In genomic region chr1:37090671-37091070, GRCh38 we compare ENCODE assay signal across 27 cellular contexts. TPM values are rescaled to one million over a fixed set of nuclear protein-coding genes. Genes with fewer than 3 reads are reported as not detected.
"Had no signal": no experiment of that assay in that cellular context is flagged by ENCODE, and none has a peak within 500 bp of the region (broad histone marks: within the 10 kb centered on the region; RNA-seq: fewer than 3 reads in every experiment).

No MANE protein-coding gene starts in this region.

- H3K4me1 ChIP-seq: stomach, suprapubic skin, testis, thyroid gland, tibial artery, transverse colon, upper lobe of left lung, upper lobe of right lung, uterus, vagina had no signal

- H3K27ac ChIP-seq: stomach, suprapubic skin, testis, thoracic aorta, thyroid gland, tibial artery, tibial nerve, transverse colon, upper lobe of left lung, upper lobe of right lung, uterus, vagina had no signal

- ATAC-seq: stimulated activated effector memory CD8-positive, alpha-beta T cell treated with anti-CD3 and anti-CD28 coated beads, Interleukin-12 subunit alpha, Interleukin-12 subunit beta, amount 100 ng/mL, for 72 hours; stimulated activated memory B cell treated with anti-CD40 and anti-IgM and Interleukin-4, amounts not matched to agents 10 μg/mL and 1 μg/mL and 100 μg/mL, for 72 hours; stimulated activated naive B cell treated with anti-CD40 and anti-IgM and Interleukin-4, amounts not matched to agents 10 μg/mL and 1 μg/mL and 100 μg/mL, for 72 hours; stimulated activated naive CD8-positive, alpha-beta T cell treated with anti-CD3 and anti-CD28 coated beads, Interleukin-15, amount 100 ng/mL, for 72 hours; stimulated activated naive CD8-positive, alpha-beta T cell treated with anti-CD3 and anti-CD28 coated beads, Interleukin-15, Interleukin-2, amounts not matched to agents 100 U/mL and 50 U/mL, for 24 hours; upper lobe of right lung had no signal

- H3K27me3 ChIP-seq: testis, thyroid gland, tibial nerve, upper lobe of left lung, upper lobe of right lung, uterus, vagina had no signal

- H3K9me3 ChIP-seq: stomach, suprapubic skin, testis, thoracic aorta, thyroid gland, tibial artery, tibial nerve, transverse colon, upper lobe of left lung, upper lobe of right lung, uterus, vagina had no signal

- H3K4me3 ChIP-seq: stomach, suprapubic skin, testis, thoracic aorta, thyroid gland, tibial artery, tibial nerve, transverse colon, upper lobe of left lung, upper lobe of right lung, uterus, vagina had no signal

- DNase-seq: stimulated activated CD4-positive, alpha-beta T cell treated with anti-CD3 and anti-CD28 coated beads, Interleukin-2, amount 100 ng/mL, for 48 hours; stimulated activated CD4-positive, alpha-beta T cell treated with anti-CD3 and anti-CD28 coated beads, Interleukin-4, amount 100 ng/mL, for 1 hour; stimulated activated CD4-positive, alpha-beta T cell treated with anti-CD3 and anti-CD28 coated beads, Interleukin-4, amount 100 ng/mL, for 24 hours; stimulated activated CD4-positive, alpha-beta T cell treated with anti-CD3 and anti-CD28 coated beads, Interleukin-4, amount 100 ng/mL, for 4 hours; stimulated activated CD8-positive, alpha-beta memory T cell treated with anti-CD3 and anti-CD28 coated beads, Interleukin-4, amount 100 ng/mL, for 48 hours; stimulated activated naive B cell treated with anti-CD40 and anti-IgM and Interleukin-4, amounts not matched to agents 10 μg/mL and 1 μg/mL and 100 μg/mL, for 72 hours; stimulated activated naive CD4-positive, alpha-beta T cell; stimulated activated naive CD4-positive, alpha-beta T cell treated with Interleukin-2 at 50 U/mL for 16 hours; stimulated activated naive CD8-positive, alpha-beta T cell treated with anti-CD3 and anti-CD28 coated beads, Interleukin-15, amount 100 ng/mL, for 72 hours; stimulated activated naive CD8-positive, alpha-beta T cell treated with anti-CD3 and anti-CD28 coated beads, Interleukin-15, Interleukin-2, amounts not matched to agents 100 U/mL and 50 U/mL, for 24 hours; stomach; substantia nigra; testis; thyroid gland; tibial artery; transverse colon; trophoblast cell; upper lobe of left lung; upper lobe of right lung; uterus had no signal

- FAIRE-seq: urothelium cell line had no signal

- H3K36me3 ChIP-seq: stomach, suprapubic skin, thoracic aorta, thyroid gland, tibial artery, tibial nerve, transverse colon, upper lobe of left lung, upper lobe of right lung, uterus, vagina had no signal

RNA-seq across cellular contexts. Expression of gene GRIK3, which starts 56.4 kb away (rescaled TPM):
- total RNA-seq: upper lobe of right lung had no signal
